ENCODE assay signal across 28 cellular contexts in genomic region chr6:22067127-22067526, GRCh38.
DNase-seq lines count a peak whose midpoint lies in the region; TF ChIP-seq lines count a peak whose summit lies in the region.
"Had no signal": no experiment of that assay in that cellular context is flagged by ENCODE, and none has a peak within 500 bp of the region (broad histone marks: within the 10 kb centered on the region; RNA-seq: fewer than 3 reads in every experiment).

No MANE protein-coding gene starts in this region.

- H3K27ac Mint-ChIP-seq in nephron = peak overlapping the region; percentile 92 to 97 (median 93)
- H3K27ac Mint-ChIP-seq: activated T-cell treated with anti-CD3 and anti-CD28 coated beads, Interleukin-2, amount 50 U/mL, for 24 hours; CD8-positive, alpha-beta T cell; IgD-negative memory B cell; stimulated activated naive CD8-positive, alpha-beta T cell treated with anti-CD3 and anti-CD28 coated beads, Interleukin-15, amount 100 ng/mL, for 72 hours had no signal

- H3K27me3 ChIP-seq in BLaER1 treated with 17β-estradiol and CSF1 and Interleukin-3, amounts not matched to agents 10 nM and 100 nM = no peaks in the 10 kb centered on the region
- no peaks in the 10 kb centered on the region for H3K27me3 ChIP-seq in OCI-LY3 (ENCODE audit: low read depth, low read length)
- H3K27me3 ChIP-seq in effector memory CD4-positive, alpha-beta T cell (replicated peaks; ENCODE audit: control insufficient read depth, insufficient read depth, low read length, poor library complexity, severe bottlenecking) = no peaks in the 10 kb centered on the region
- H3K27me3 ChIP-seq: gastrocnemius medialis, neutrophil, tibial nerve had no signal

- H3K4me1 Mint-ChIP-seq in nephron = peaks cover 61% of the 10 kb centered on the region

- peak overlapping the region in 2 of 3 experiments; percentile 21 to 54 for H3K4me3 Mint-ChIP-seq in nephron
- H3K4me3 Mint-ChIP-seq: activated T-cell treated with anti-CD3 and anti-CD28 coated beads, Interleukin-2, amount 50 U/mL, for 24 hours; CD8-positive, alpha-beta T cell; IgD-negative memory B cell; stimulated activated naive CD8-positive, alpha-beta T cell treated with anti-CD3 and anti-CD28 coated beads, Interleukin-15, amount 100 ng/mL, for 72 hours had no signal

- no peaks in the 10 kb centered on the region for H3K9me3 Mint-ChIP-seq in nephron
- H3K9me3 Mint-ChIP-seq: CD8-positive, alpha-beta T cell; IgD-negative memory B cell; stimulated activated naive CD8-positive, alpha-beta T cell treated with anti-CD3 and anti-CD28 coated beads, Interleukin-15, amount 100 ng/mL, for 72 hours had no signal

- no peaks in the 10 kb centered on the region for H3K79me2 ChIP-seq in OCI-LY3 (ENCODE audit: low read length)

- H3K27me3 Mint-ChIP-seq in nephron (ENCODE audit: low read depth) = no peaks in the 10 kb centered on the region
- H3K27me3 Mint-ChIP-seq: IgD-negative memory B cell; stimulated activated naive CD8-positive, alpha-beta T cell treated with anti-CD3 and anti-CD28 coated beads, Interleukin-15, amount 100 ng/mL, for 72 hours had no signal

- no peak overlapping the region for H2AFZ ChIP-seq in OCI-LY3 (ENCODE audit: low read depth, low read length)

- H3K9me3 ChIP-seq in BLaER1 treated with 17β-estradiol and CSF1 and Interleukin-3, amounts not matched to agents 10 nM and 100 nM (replicated peaks in 1 of 11) = no peaks in the 10 kb centered on the region
- no peaks in the 10 kb centered on the region for H3K9me3 ChIP-seq in OCI-LY3 (ENCODE audit: insufficient read depth, low read length)
- no peaks in the 10 kb centered on the region for H3K9me3 ChIP-seq in effector memory CD4-positive, alpha-beta T cell (ENCODE audit: control insufficient read depth, low read length)
- H3K9me3 ChIP-seq: A549, gastrocnemius medialis, HAP-1, neutrophil, tibial nerve had no signal

- no peak for TF ChIP-seq CTCF in OCI-LY3 (IDR thresholded peaks at IDR 0.05; ENCODE audit: low read depth, low read length)
- TF ChIP-seq CTCF in nephron (IDR thresholded peaks at IDR 0.05; ENCODE audit: unreplicated experiment in 3 of 3) = no peak

- peak overlapping the region in 9 of 11 experiments; percentile 20 to 99 (median 59); a peak in 16 of 22 replicates for H3K27ac ChIP-seq in BLaER1 treated with 17β-estradiol and CSF1 and Interleukin-3, amounts not matched to agents 10 nM and 100 nM
- peak overlapping the region; percentile 91 for H3K27ac ChIP-seq in OCI-LY3 (ENCODE audit: low read length)
- no peak overlapping the region for H3K27ac ChIP-seq in effector memory CD4-positive, alpha-beta T cell (ENCODE audit: insufficient read depth, low read length, poor library complexity, severe bottlenecking)
- H3K27ac ChIP-seq: A549, gastrocnemius medialis, neutrophil, SK-N-MC had no signal

- H3K4me3 ChIP-seq in BLaER1 treated with 17β-estradiol and CSF1 and Interleukin-3, amounts not matched to agents 10 nM and 100 nM = no peak overlapping the region
- H3K4me3 ChIP-seq in OCI-LY3 (ENCODE audit: low read length) = no peak overlapping the region
- no peak overlapping the region for H3K4me3 ChIP-seq in effector memory CD4-positive, alpha-beta T cell (ENCODE audit: insufficient read depth, low read depth, low read length, poor library complexity, severe bottlenecking)
- H3K4me3 ChIP-seq: A549, gastrocnemius medialis, HAP-1, SK-N-MC, skin epidermis, tibial nerve had no signal

- peaks cover 27% of the 10 kb centered on the region for H3K36me3 Mint-ChIP-seq in nephron (ENCODE audit: low read depth)
- H3K36me3 Mint-ChIP-seq: CD8-positive, alpha-beta T cell; IgD-negative memory B cell had no signal

- DNase-seq in fibroblast of gingiva (ENCODE audit: low read depth) = peak; percentile 16
- DNase-seq in NCI-H187 (lab: John Stamatoyannopoulos, UW) = no peak
- DNase-seq in NCI-H446 (lab: John Stamatoyannopoulos, UW) = no peak
- no peak for DNase-seq in NAMALWA (ENCODE audit: low spot score)
- no peak for DNase-seq in effector memory CD4-positive, alpha-beta T cell
- DNase-seq: activated CD4-positive, alpha-beta T cell treated with anti-CD3 and anti-CD28 coated beads for 48 hours; activated T-cell treated with anti-CD3 and anti-CD28 coated beads, Interleukin-2, amount 50 U/mL, for 24 hours; AML-193; CD8-positive, alpha-beta T cell; gastrocnemius medialis; hippocampal formation; left colon; mesendoderm; NCI-H1105 treated with DMSO at 0.1 percent for 48 hours; NCI-H2029; NCI-H2227 treated with DMSO at 0.1 percent for 48 hours; stimulated activated naive CD8-positive, alpha-beta T cell treated with anti-CD3 and anti-CD28 coated beads, Interleukin-15, amount 100 ng/mL, for 72 hours; T-helper 2 cell had no signal

- peaks cover 0 to 53% (median 0%) of the 10 kb centered on the region in 11 experiments; a peak in 8 of 22 replicates for H3K36me3 ChIP-seq in BLaER1 treated with 17β-estradiol and CSF1 and Interleukin-3, amounts not matched to agents 10 nM and 100 nM
- H3K36me3 ChIP-seq in OCI-LY3 (replicated peaks; ENCODE audit: low read depth, low read length) = no peaks in the 10 kb centered on the region
- no peaks in the 10 kb centered on the region for H3K36me3 ChIP-seq in effector memory CD4-positive, alpha-beta T cell (ENCODE audit: control insufficient read depth, insufficient read depth, low read length)
- H3K36me3 ChIP-seq: gastrocnemius medialis, HAP-1, neutrophil, tibial nerve had no signal

- peak overlapping the region in 8 of 11 experiments; percentile 2 to 53 (median 24); a peak in 10 of 22 replicates for H3K4me2 ChIP-seq in BLaER1 treated with 17β-estradiol and CSF1 and Interleukin-3, amounts not matched to agents 10 nM and 100 nM
- H3K4me2 ChIP-seq in OCI-LY3 (ENCODE audit: low read length) = peak overlapping the region; percentile 47
- H3K4me2 ChIP-seq: A549 had no signal

- H4K20me1 ChIP-seq in BLaER1 treated with 17β-estradiol and CSF1 and Interleukin-3, amounts not matched to agents 10 nM and 100 nM = no peaks in the 10 kb centered on the region
- no peaks in the 10 kb centered on the region for H4K20me1 ChIP-seq in OCI-LY3 (ENCODE audit: insufficient read depth, low read length)

- H3K9ac ChIP-seq in BLaER1 treated with 17β-estradiol and CSF1 and Interleukin-3, amounts not matched to agents 10 nM and 100 nM = no peak overlapping the region; a peak in 1 of 22 replicates
- peak overlapping the region; percentile 27; the same call in 1 of the 2 replicates for H3K9ac ChIP-seq in OCI-LY3 (ENCODE audit: low read length)

- peaks cover 25 to 70% (median 60%) of the 10 kb centered on the region in 10 experiments for H3K4me1 ChIP-seq in BLaER1 treated with 17β-estradiol and CSF1 and Interleukin-3, amounts not matched to agents 10 nM and 100 nM
- H3K4me1 ChIP-seq in OCI-LY3 (ENCODE audit: low read length) = peaks cover 83% of the 10 kb centered on the region
- H3K4me1 ChIP-seq in effector memory CD4-positive, alpha-beta T cell (ENCODE audit: control insufficient read depth, insufficient read depth, low read length, poor library complexity, severe bottlenecking) = no peaks in the 10 kb centered on the region
- H3K4me1 ChIP-seq: HAP-1 had no signal
